Comparison of ENCODE assay signal across 3 cellular contexts in the genomic region with DNA sequence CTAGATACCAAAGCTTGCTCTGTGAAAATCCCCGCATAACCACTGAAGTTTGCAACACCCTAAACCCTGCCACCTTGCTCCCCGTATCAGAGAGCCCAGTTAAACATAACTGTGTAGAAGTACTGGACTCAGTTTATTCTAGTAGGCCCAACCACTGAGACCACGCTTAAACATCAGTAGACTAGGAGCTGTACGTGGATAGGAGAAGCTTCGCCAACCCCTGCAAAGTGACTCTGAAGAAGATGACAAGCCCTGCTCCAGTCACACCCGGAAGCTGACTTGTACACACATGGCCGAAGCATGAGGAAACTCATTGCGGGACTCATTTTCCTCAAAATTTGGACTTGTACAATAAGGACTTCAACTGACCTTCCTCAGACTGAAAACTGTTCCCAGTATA. TPM values are rescaled to one million over a fixed set of nuclear protein-coding genes. Genes with fewer than 3 reads are reported as not detected.
"Had no signal": no experiment of that assay in that cellular context is flagged by ENCODE, and none has a peak within 500 bp of the region (broad histone marks: within the 10 kb centered on the region; RNA-seq: fewer than 3 reads in every experiment).

No MANE protein-coding gene starts in this region.

RNA-seq across cellular contexts. Expression of a gene that starts 57.9 kb away (rescaled TPM):
- total RNA-seq: NCI-H460, SK-MEL-5 had no signal
- polyA plus RNA-seq: SK-N-SH had no signal
